Comparison of ENCODE assay signal across 33 cellular contexts in the genomic region with DNA sequence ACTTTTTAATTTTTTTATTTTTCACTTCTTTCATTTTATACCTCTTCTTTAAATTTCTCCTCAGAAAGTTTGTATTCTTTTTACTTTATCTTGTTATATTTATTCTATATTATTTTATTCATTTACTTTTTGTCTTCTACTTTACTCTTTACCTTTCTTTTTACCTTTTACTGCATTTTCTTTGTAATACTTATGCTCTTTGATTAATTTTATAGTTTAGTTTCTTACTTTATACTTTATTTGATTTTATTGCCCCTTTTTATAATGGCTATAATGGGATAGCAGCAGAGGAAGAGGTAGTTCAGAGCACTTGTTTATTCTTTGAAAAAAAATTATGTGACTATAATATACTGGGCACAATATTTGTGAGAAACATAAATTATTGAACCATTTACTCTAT.
"Had no signal": no experiment of that assay in that cellular context is flagged by ENCODE, and none has a peak within 500 bp of the region (broad histone marks: within the 10 kb centered on the region; RNA-seq: fewer than 3 reads in every experiment).

No MANE protein-coding gene starts in this region.

- ATAC-seq: activated CD4-positive, CD25-positive, alpha-beta regulatory T cell treated with anti-CD3 and anti-CD28 coated beads, Interleukin-2, amount 50 U/mL, for 24 hours; activated CD8-positive, alpha-beta T cell treated with anti-CD3 and anti-CD28 coated beads for 36 hours; activated naive CD8-positive, alpha-beta T cell treated with anti-CD3 and anti-CD28 coated beads, Interleukin-2, amount 50 U/mL, for 24 hours; body of pancreas; effector memory CD8-positive, alpha-beta T cell; T-helper 17 cell had no signal

- H3K9me3 Mint-ChIP-seq: activated B cell treated with CpG ODN at 0.5 μM for 24 hours; activated CD8-positive, alpha-beta T cell treated with anti-CD3 and anti-CD28 coated beads for 36 hours; activated naive CD4-positive, alpha-beta T cell treated with anti-CD3 and anti-CD28 coated beads for 36 hours; activated T-helper 2 cell treated with anti-CD3 and anti-CD28 coated beads, Interferon-gamma antibody, Interleukin-2, Interleukin-4, amounts not matched to agents 10 μg/mL and 5 μg/mL and 100 μg/mL, durations not matched to agents 14 hours and 24 hours and 36 hours had no signal

- H3K9me3 ChIP-seq: adrenal gland, body of pancreas, esophagus squamous epithelium had no signal

- FAIRE-seq: endothelial cell of umbilical vein had no signal

- H3K27ac Mint-ChIP-seq: activated B cell treated with CpG ODN at 0.5 μM for 24 hours; activated CD8-positive, alpha-beta T cell treated with anti-CD3 and anti-CD28 coated beads for 36 hours; activated naive CD4-positive, alpha-beta T cell treated with anti-CD3 and anti-CD28 coated beads for 36 hours; activated naive CD4-positive, alpha-beta T cell treated with anti-CD3 and anti-CD28 coated beads, Interleukin-2, amount 50 U/mL, for 24 hours; activated naive CD8-positive, alpha-beta T cell treated with anti-CD3 and anti-CD28 coated beads for 36 hours; activated naive CD8-positive, alpha-beta T cell treated with anti-CD3 and anti-CD28 coated beads, Interleukin-2, amount 50 U/mL, for 24 hours; activated T-helper 1 cell treated with anti-CD3 and anti-CD28 coated beads, Interleukin-12 subunit alpha, Interleukin-12 subunit beta, Interleukin-2, Interleukin-4 antibody, amounts not matched to agents 30 ng/mL and 10 ng/mL and 1 ng/mL, durations not matched to agents 14 hours and 24 hours and 36 hours; activated T-helper 2 cell treated with anti-CD3 and anti-CD28 coated beads, Interferon-gamma antibody, Interleukin-2, Interleukin-4, amounts not matched to agents 10 μg/mL and 5 μg/mL and 100 μg/mL, durations not matched to agents 14 hours and 24 hours and 36 hours; effector memory CD8-positive, alpha-beta T cell; T-helper 17 cell; T-helper 2 cell treated with Interferon-gamma antibody and Interleukin-4, amounts not matched to agents 5 μg/mL and 100 μg/mL, for 36 hours had no signal

- H3K27ac ChIP-seq: adrenal gland, body of pancreas, epithelial cell of prostate, esophagus squamous epithelium, WERI-Rb-1 had no signal

- H3K4me1 ChIP-seq: adrenal gland, body of pancreas, esophagus squamous epithelium had no signal

- DNase-seq: activated B cell treated with CpG ODN at 0.5 μM for 24 hours; activated CD4-positive, alpha-beta T cell treated with anti-CD3 and anti-CD28 coated beads for 48 hours; activated CD4-positive, alpha-beta T cell treated with anti-CD3 and anti-CD28 coated beads, Interleukin-2, amount 50 U/mL, for 1 hour; activated CD4-positive, alpha-beta T cell treated with anti-CD3 and anti-CD28 coated beads, Interleukin-2, amount 50 U/mL, for 48 hours; activated CD8-positive, alpha-beta memory T cell treated with anti-CD3 and anti-CD28 coated beads for 24 hours; activated CD8-positive, alpha-beta T cell treated with anti-CD3 and anti-CD28 coated beads for 36 hours; activated effector memory CD4-positive, alpha-beta T cell treated with anti-CD3 and anti-CD28 coated beads, Interleukin-2, amount 50 U/mL, for 16 hours; activated naive CD4-positive, alpha-beta T cell treated with anti-CD3 and anti-CD28 coated beads for 36 hours; activated naive CD8-positive, alpha-beta T cell treated with anti-CD3 and anti-CD28 coated beads for 36 hours; activated naive CD8-positive, alpha-beta T cell treated with anti-CD3 and anti-CD28 coated beads, Interleukin-2, amount 50 U/mL, for 24 hours; activated T-cell treated with anti-CD3 and anti-CD28 coated beads, Interleukin-2, amount 50 U/mL, for 48 hours; adrenal gland; amygdala; aorta; body of pancreas; cortex of kidney; dermis blood vessel endothelial cell; effector CD4-positive, alpha-beta T cell; effector memory CD8-positive, alpha-beta T cell; esophagus squamous epithelium; foreskin melanocyte; head of caudate nucleus; T-helper 1 cell; T-helper 17 cell; T1000; WERI-Rb-1 had no signal

- H3K4me1 Mint-ChIP-seq: activated B cell treated with CpG ODN at 0.5 μM for 24 hours; activated naive CD4-positive, alpha-beta T cell treated with anti-CD3 and anti-CD28 coated beads, Interleukin-2, amount 50 U/mL, for 24 hours; activated naive CD8-positive, alpha-beta T cell treated with anti-CD3 and anti-CD28 coated beads for 36 hours; activated naive CD8-positive, alpha-beta T cell treated with anti-CD3 and anti-CD28 coated beads, Interleukin-2, amount 50 U/mL, for 24 hours; T-helper 17 cell had no signal

- H3K27me3 Mint-ChIP-seq: activated B cell treated with CpG ODN at 0.5 μM for 24 hours; activated CD8-positive, alpha-beta T cell treated with anti-CD3 and anti-CD28 coated beads for 36 hours; activated naive CD4-positive, alpha-beta T cell treated with anti-CD3 and anti-CD28 coated beads, Interleukin-2, amount 50 U/mL, for 24 hours; activated naive CD8-positive, alpha-beta T cell treated with anti-CD3 and anti-CD28 coated beads for 36 hours; activated naive CD8-positive, alpha-beta T cell treated with anti-CD3 and anti-CD28 coated beads, Interleukin-2, amount 50 U/mL, for 24 hours; effector memory CD8-positive, alpha-beta T cell; T-helper 17 cell had no signal

- H3K27me3 ChIP-seq: adrenal gland, body of pancreas, esophagus squamous epithelium had no signal

- H3K4me3 ChIP-seq: adrenal gland, body of pancreas, esophagus squamous epithelium had no signal

- H3K36me3 Mint-ChIP-seq: activated naive CD4-positive, alpha-beta T cell treated with anti-CD3 and anti-CD28 coated beads, Interleukin-2, amount 50 U/mL, for 24 hours; activated naive CD8-positive, alpha-beta T cell treated with anti-CD3 and anti-CD28 coated beads for 36 hours had no signal

- H3K36me3 ChIP-seq: adrenal gland, esophagus squamous epithelium, WERI-Rb-1 had no signal

- H3K4me3 Mint-ChIP-seq: activated B cell treated with CpG ODN at 0.5 μM for 24 hours; activated CD8-positive, alpha-beta T cell treated with anti-CD3 and anti-CD28 coated beads for 36 hours; activated naive CD4-positive, alpha-beta T cell treated with anti-CD3 and anti-CD28 coated beads for 36 hours; activated naive CD4-positive, alpha-beta T cell treated with anti-CD3 and anti-CD28 coated beads, Interleukin-2, amount 50 U/mL, for 24 hours; activated naive CD8-positive, alpha-beta T cell treated with anti-CD3 and anti-CD28 coated beads for 36 hours; activated naive CD8-positive, alpha-beta T cell treated with anti-CD3 and anti-CD28 coated beads, Interleukin-2, amount 50 U/mL, for 24 hours; activated T-helper 1 cell treated with anti-CD3 and anti-CD28 coated beads, Interleukin-12 subunit alpha, Interleukin-12 subunit beta, Interleukin-2, Interleukin-4 antibody, amounts not matched to agents 30 ng/mL and 10 ng/mL and 1 ng/mL, durations not matched to agents 14 hours and 24 hours and 36 hours; effector memory CD8-positive, alpha-beta T cell; T-helper 17 cell; T-helper 2 cell treated with Interferon-gamma antibody and Interleukin-4, amounts not matched to agents 5 μg/mL and 100 μg/mL, for 36 hours had no signal
